In genomic region chr11:12693075-12693473, GRCh38 we compare ENCODE assay signal across 1 cellular context.
TF ChIP-seq lines count a peak whose summit lies in the region.

No MANE protein-coding gene starts in this region.

TF ChIP-seq in WTC11, 78 proteins besides CTCF, POLR2A, EP300 and RAD21 (continued from another document):
- TF ChIP-seq AR (CRISPR knock-in tag; IDR thresholded peaks at IDR 0.05) (no peak), ESRRA (CRISPR knock-in tag; IDR thresholded peaks at IDR 0.05; ENCODE audit: borderline replicate concordance) (no peak)
TF ChIP-seq in WTC11: peak in this region for 0.
